20 cellular contexts compared by ENCODE assay signal in genomic region chr2:206971805-206972204, GRCh38. TPM values are rescaled to one million over a fixed set of nuclear protein-coding genes. Genes with fewer than 3 reads are reported as not detected.
DNase-seq lines count a peak whose midpoint lies in the region; ATAC-seq and TF ChIP-seq lines count a peak whose summit lies in the region.
"Had no signal": no experiment of that assay in that cellular context is flagged by ENCODE, and none has a peak within 500 bp of the region (broad histone marks: within the 10 kb centered on the region; RNA-seq: fewer than 3 reads in every experiment).

No MANE protein-coding gene starts in this region.

- ATAC-seq in GM21423 (IDR thresholded peaks at IDR 0.05; ENCODE audit: unreplicated experiment) (no peak), HG03571 (IDR thresholded peaks at IDR 0.05; ENCODE audit: unreplicated experiment) (no peak), HG02981 (IDR thresholded peaks at IDR 0.05; ENCODE audit: unreplicated experiment) (no peak)
- ATAC-seq: activated naive CD8-positive, alpha-beta T cell treated with anti-CD3 and anti-CD28 coated beads, Interleukin-2, amount 50 U/mL, for 24 hours; activated T-cell treated with anti-CD3 and anti-CD28 coated beads, Interleukin-2, amount 50 U/mL, for 72 hours; HCT116; lower lobe of right lung; naive thymus-derived CD8-positive, alpha-beta T cell had no signal

- H3K9me3 Mint-ChIP-seq in nephron = peaks cover 3% of the 10 kb centered on the region
- H3K9me3 Mint-ChIP-seq: activated naive CD8-positive, alpha-beta T cell treated with anti-CD3 and anti-CD28 coated beads, Interleukin-2, amount 50 U/mL, for 24 hours; activated T-cell treated with anti-CD3 and anti-CD28 coated beads, Interleukin-2, amount 50 U/mL, for 72 hours had no signal

- H3K27me3 ChIP-seq in AG04450 (ENCODE audit: control insufficient read depth, insufficient read depth, low read length) = no peaks in the 10 kb centered on the region
- H3K27me3 ChIP-seq: BE2C had no signal

- CTCF ChIA-PET in AG04450 (lab: Charles Lee) = interaction anchor here (0.5 to 1.8 kb wide), 2 partner anchors 9 to 481 kb away, joined by 7 read pairs; no protein-coding TSS in a partner anchor

- peaks cover 7% of the 10 kb centered on the region for H3K27me3 Mint-ChIP-seq in nephron (ENCODE audit: low read depth)

- H3K36me3 Mint-ChIP-seq in nephron (ENCODE audit: low read depth) = no peaks in the 10 kb centered on the region

- no peak for TF ChIP-seq CTCF in AG04450 (IDR thresholded peaks at IDR 0.05; ENCODE audit: low read depth, low read length)
- TF ChIP-seq CTCF in fibroblast of mammary gland (conservative IDR thresholded peaks at IDR 0.05; ENCODE audit: control insufficient read depth, insufficient read depth, low read depth, low read length) = no peak
- no peak for TF ChIP-seq CTCF in nephron (IDR thresholded peaks at IDR 0.05; ENCODE audit: unreplicated experiment in 3 of 3)

- no peak overlapping the region for H3K4me3 ChIP-seq in AG04450 (ENCODE audit: low read depth, low read length)
- H3K4me3 ChIP-seq in fibroblast of mammary gland (ENCODE audit: control insufficient read depth, low read depth, low read length) = no peak overlapping the region
- H3K4me3 ChIP-seq: lower lobe of right lung, thoracic aorta had no signal

- peaks cover 47% of the 10 kb centered on the region for H3K4me1 Mint-ChIP-seq in nephron
- H3K4me1 Mint-ChIP-seq: activated naive CD8-positive, alpha-beta T cell treated with anti-CD3 and anti-CD28 coated beads, Interleukin-2, amount 50 U/mL, for 24 hours had no signal

- DNase-seq in AG04450 (ENCODE audit: low read depth, low spot score) = peak; percentile 47
- peak; percentile 23 for DNase-seq in HCEC 1CT
- peak; percentile 81 for DNase-seq in fibroblast of mammary gland (ENCODE audit: low read depth)
- no peak for DNase-seq in NCI-H82 treated with DMSO at 0.1 percent for 48 hours (lab: John Stamatoyannopoulos, UW; ENCODE audit: unreplicated experiment)
- DNase-seq: activated naive CD8-positive, alpha-beta T cell treated with anti-CD3 and anti-CD28 coated beads, Interleukin-2, amount 50 U/mL, for 24 hours; activated T-cell treated with anti-CD3 and anti-CD28 coated beads, Interleukin-2, amount 50 U/mL, for 72 hours; BE2C; KBM-7; lower lobe of right lung; naive thymus-derived CD8-positive, alpha-beta T cell; NCI-H1417 treated with DMSO at 0.1 percent for 48 hours; NCI-H2227 treated with DMSO at 0.1 percent for 48 hours; T-helper 9 cell had no signal

- H3K4me3 Mint-ChIP-seq in nephron = no peak overlapping the region
- H3K4me3 Mint-ChIP-seq: activated naive CD8-positive, alpha-beta T cell treated with anti-CD3 and anti-CD28 coated beads, Interleukin-2, amount 50 U/mL, for 24 hours; activated T-cell treated with anti-CD3 and anti-CD28 coated beads, Interleukin-2, amount 50 U/mL, for 72 hours; naive thymus-derived CD8-positive, alpha-beta T cell had no signal

- POLR2A ChIA-PET in AG04450 (lab: Yijun Ruan, JAX) = no interaction called here

- peak overlapping the region in 2 of 3 experiments; percentile 39 to 41 for H3K27ac Mint-ChIP-seq in nephron
- H3K27ac Mint-ChIP-seq: activated naive CD8-positive, alpha-beta T cell treated with anti-CD3 and anti-CD28 coated beads, Interleukin-2, amount 50 U/mL, for 24 hours; activated T-cell treated with anti-CD3 and anti-CD28 coated beads, Interleukin-2, amount 50 U/mL, for 72 hours; naive thymus-derived CD8-positive, alpha-beta T cell had no signal

- no peak overlapping the region for H3K27ac ChIP-seq in AG04450 (ENCODE audit: low read depth, low read length)
- H3K27ac ChIP-seq: epithelial cell of prostate, lower lobe of right lung, thoracic aorta had no signal

- H3K9me3 ChIP-seq in AG04450 (ENCODE audit: control insufficient read depth, insufficient read depth, low read length) = no peaks in the 10 kb centered on the region
- H3K9me3 ChIP-seq: BE2C, lower lobe of right lung, thoracic aorta had no signal

RNA-seq across cellular contexts. Expression of gene CPO, which starts 32.5 kb away (rescaled TPM):
- 0.12 TPM in 1 of 2 replicates, not detected in the other for polyA plus RNA-seq in AG04450 (2011; rRNA removed)
- polyA minus RNA-seq in AG04450 (2011; rRNA and poly(A)+ RNA removed) = 0.18 TPM in 1 of 2 replicates, not detected in the other
- polyA plus RNA-seq: naive thymus-derived CD8-positive, alpha-beta T cell had no signal
